ENCODE assay signal across 1 cellular context in the genomic region with DNA sequence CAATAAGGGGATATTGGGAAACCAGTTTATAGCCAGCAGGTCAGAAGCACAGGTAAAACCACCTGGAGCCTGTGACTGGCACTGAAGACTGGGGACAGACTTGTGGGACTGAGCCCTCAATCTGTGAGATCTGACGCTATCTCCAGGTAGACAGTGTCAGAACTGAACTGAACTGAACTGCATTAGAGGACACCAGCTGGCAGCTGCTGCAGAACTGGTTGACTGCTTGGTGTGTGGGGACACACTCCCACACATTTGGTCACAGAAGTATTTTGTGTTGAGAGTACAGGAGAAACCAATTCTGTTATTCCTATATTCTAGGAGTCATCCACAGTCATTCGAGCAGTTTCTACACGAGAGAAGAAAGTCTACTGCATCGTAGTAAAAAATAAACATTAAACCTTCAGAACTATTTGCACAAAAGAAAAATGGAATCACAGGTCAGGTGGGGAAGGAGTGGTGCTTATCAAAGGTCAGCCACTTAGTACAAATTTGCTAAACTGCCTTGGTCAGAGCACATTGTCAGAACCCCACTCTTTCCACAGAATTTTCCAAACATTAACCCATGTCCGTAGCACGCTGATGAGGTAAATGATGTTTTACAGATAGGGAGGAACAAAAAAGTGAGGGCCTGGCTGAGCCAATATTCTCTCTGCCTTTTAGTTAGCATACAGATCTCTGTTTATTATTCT.
TF ChIP-seq lines count a peak whose summit lies in the region.

No MANE protein-coding gene starts in this region.

TF ChIP-seq in WTC11, 78 proteins besides CTCF, POLR2A, EP300 and RAD21:
- TF ChIP-seq AFF4 (CRISPR knock-in tag; IDR thresholded peaks at IDR 0.05; ENCODE audit: borderline replicate concordance) (no peak), EMX1 (CRISPR knock-in tag; IDR thresholded peaks at IDR 0.05) (no peak)
- TF ChIP-seq, protein P1, sequence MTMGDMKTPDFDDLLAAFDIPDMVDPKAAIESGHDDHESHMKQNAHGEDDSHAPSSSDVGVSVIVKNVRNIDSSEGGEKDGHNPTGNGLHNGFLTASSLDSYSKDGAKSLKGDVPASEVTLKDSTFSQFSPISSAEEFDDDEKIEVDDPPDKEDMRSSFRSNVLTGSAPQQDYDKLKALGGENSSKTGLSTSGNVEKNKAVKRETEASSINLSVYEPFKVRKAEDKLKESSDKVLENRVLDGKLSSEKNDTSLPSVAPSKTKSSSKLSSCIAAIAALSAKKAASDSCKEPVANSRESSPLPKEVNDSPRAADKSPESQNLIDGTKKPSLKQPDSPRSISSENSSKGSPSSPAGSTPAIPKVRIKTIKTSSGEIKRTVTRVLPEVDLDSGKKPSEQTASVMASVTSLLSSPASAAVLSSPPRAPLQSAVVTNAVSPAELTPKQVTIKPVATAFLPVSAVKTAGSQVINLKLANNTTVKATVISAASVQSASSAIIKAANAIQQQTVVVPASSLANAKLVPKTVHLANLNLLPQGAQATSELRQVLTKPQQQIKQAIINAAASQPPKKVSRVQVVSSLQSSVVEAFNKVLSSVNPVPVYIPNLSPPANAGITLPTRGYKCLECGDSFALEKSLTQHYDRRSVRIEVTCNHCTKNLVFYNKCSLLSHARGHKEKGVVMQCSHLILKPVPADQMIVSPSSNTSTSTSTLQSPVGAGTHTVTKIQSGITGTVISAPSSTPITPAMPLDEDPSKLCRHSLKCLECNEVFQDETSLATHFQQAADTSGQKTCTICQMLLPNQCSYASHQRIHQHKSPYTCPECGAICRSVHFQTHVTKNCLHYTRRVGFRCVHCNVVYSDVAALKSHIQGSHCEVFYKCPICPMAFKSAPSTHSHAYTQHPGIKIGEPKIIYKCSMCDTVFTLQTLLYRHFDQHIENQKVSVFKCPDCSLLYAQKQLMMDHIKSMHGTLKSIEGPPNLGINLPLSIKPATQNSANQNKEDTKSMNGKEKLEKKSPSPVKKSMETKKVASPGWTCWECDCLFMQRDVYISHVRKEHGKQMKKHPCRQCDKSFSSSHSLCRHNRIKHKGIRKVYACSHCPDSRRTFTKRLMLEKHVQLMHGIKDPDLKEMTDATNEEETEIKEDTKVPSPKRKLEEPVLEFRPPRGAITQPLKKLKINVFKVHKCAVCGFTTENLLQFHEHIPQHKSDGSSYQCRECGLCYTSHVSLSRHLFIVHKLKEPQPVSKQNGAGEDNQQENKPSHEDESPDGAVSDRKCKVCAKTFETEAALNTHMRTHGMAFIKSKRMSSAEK (CRISPR knock-in tag; IDR thresholded peaks at IDR 0.05; ENCODE audit: borderline replicate concordance), result no peak
